1 cellular context compared by ENCODE assay signal in the genomic region with DNA sequence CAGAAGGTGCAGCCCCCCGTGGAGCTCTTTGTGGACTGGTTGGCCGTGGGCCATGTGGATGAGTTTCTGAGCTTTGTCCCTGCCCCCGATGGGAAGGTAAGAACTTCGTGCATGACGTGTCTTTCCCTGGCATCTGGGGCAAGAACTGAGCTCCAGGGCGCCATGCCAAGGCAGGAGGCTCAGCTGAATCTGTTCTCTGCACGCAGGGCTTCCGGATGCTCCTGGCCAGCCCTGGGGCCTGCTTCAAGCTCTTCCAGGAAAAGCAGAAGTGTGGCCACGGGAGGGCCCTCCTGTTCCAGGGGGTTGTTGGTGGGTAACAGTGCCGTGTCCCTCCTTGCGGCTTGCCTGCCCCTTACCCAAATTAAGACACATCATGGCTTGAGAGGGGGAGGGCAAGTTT.
TF ChIP-seq lines count a peak whose summit lies in the region.

No MANE protein-coding gene starts in this region.

TF ChIP-seq in WTC11, 78 proteins besides CTCF, POLR2A, EP300 and RAD21 (continued from another document):
- no peak for TF ChIP-seq ATF2 (CRISPR knock-in tag; IDR thresholded peaks at IDR 0.05; ENCODE audit: borderline replicate concordance, low read depth)
